In the genomic region with DNA sequence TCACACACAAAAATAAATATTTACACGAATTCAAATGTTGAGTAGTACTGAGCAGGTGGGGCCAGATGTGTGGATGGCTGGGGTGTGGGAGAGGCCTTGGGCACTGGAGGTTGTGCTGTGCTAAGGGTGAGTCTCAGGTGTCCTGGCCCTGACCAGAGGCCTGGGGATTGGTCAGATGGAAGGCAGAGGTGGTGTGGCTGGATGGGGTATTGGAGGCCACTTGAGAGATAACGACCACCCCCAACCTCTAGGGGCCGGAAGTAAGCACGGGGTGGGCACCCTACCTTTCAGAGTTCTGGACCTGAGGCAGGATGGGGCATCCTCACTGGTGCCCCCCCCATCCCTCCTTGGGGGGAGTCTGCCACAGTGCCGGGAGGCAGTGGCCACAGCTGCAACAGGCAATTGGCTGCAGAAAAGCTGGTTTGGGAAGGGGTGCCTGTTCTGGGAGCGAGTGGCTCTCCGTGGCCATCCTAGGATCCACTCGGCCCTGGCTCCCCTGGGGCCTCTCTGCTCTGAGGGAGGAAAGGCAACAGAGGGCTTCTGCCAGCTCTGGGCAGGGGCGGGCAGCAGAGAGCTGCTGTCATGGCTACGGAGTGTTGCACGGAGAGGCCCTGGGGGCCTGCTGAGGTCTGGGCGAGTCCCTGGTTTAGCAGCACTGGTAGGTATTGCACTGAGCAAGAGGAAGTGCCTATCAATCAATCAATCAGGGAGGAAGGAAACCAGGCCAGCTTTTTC, we compare ENCODE assay signal across 8 cellular contexts.
DNase-seq lines count a peak whose midpoint lies in the region; ATAC-seq and TF ChIP-seq lines count a peak whose summit lies in the region.

No MANE protein-coding gene starts in this region.

- H3K36me3 Mint-ChIP-seq in activated T-helper 17 cell treated with anti-CD3 and anti-CD28 coated beads, Interleukin-2, amount 50 U/mL, for 72 hours (ENCODE audit: low read depth), result peaks cover 78% of the 10 kb centered on the region

- H3K9me3 ChIP-seq in cardiac muscle cell (ENCODE audit: low read depth), result no peaks in the 10 kb centered on the region
- H3K9me3 ChIP-seq in left lung, result no peaks in the 10 kb centered on the region
- no peaks in the 10 kb centered on the region for H3K9me3 ChIP-seq in upper lobe of right lung

- DNase-seq in cardiac muscle cell (ENCODE audit: low read depth in 1 of 2, low spot score in 1 of 2) (peak in 1 of 2 donors; percentile 43), Right ventricle myocardium superior (no peak), left lung (no peak), upper lobe of right lung (no peak), AG20443 (ENCODE audit: low spot score) (no peak)

- peaks cover 16% of the 10 kb centered on the region for H3K36me3 ChIP-seq in cardiac muscle cell
- H3K36me3 ChIP-seq in left lung, result peaks cover 0 to 64% of the 10 kb centered on the region in 2 donors
- peaks cover 46% of the 10 kb centered on the region for H3K36me3 ChIP-seq in upper lobe of right lung

- intact Hi-C loops in Right ventricle myocardium superior (cut with DNase I) (no loop called here), left lung (cut with DNase I) (no loop called here), upper lobe of right lung (cut with DNase I) (no loop called here)

- no peak overlapping the region for H3K4me3 ChIP-seq in cardiac muscle cell
- no peak overlapping the region for H3K4me3 ChIP-seq in left lung
- no peak overlapping the region for H3K4me3 ChIP-seq in upper lobe of right lung

- H3K27ac Mint-ChIP-seq in activated T-helper 17 cell treated with anti-CD3 and anti-CD28 coated beads, Interleukin-2, amount 50 U/mL, for 72 hours, result peak overlapping the region; percentile 78

- H3K4me1 Mint-ChIP-seq in activated T-helper 17 cell treated with anti-CD3 and anti-CD28 coated beads, Interleukin-2, amount 50 U/mL, for 72 hours, result peaks cover 14% of the 10 kb centered on the region

- TF ChIP-seq CTCF in cardiac muscle cell (IDR thresholded peaks at IDR 0.05; ENCODE audit: low read depth, low read length) (no peak), left lung (IDR thresholded peaks at IDR 0.05) (no peak), upper lobe of right lung (IDR thresholded peaks at IDR 0.05) (no peak)

- ATAC-seq in Right ventricle myocardium superior (ENCODE audit: poor library complexity), result no peak
- peak; percentile 27 for ATAC-seq in activated T-helper 17 cell treated with anti-CD3 and anti-CD28 coated beads, Interleukin-2, amount 50 U/mL, for 72 hours (replicated peaks)
- ATAC-seq in left lung, result peak; percentile 18
- peak; percentile 21 for ATAC-seq in upper lobe of right lung
- no peak for ATAC-seq in GM19397 (IDR thresholded peaks at IDR 0.05; ENCODE audit: unreplicated experiment)
- no peak for ATAC-seq in HG02938 (IDR thresholded peaks at IDR 0.05; ENCODE audit: unreplicated experiment)

- H3K4me1 ChIP-seq in cardiac muscle cell (ENCODE audit: low read depth) (peaks cover 9% of the 10 kb centered on the region), left lung (peaks cover 4 to 23% of the 10 kb centered on the region in 2 donors), upper lobe of right lung (peaks cover 32% of the 10 kb centered on the region)

- H3K9me3 Mint-ChIP-seq in activated T-helper 17 cell treated with anti-CD3 and anti-CD28 coated beads, Interleukin-2, amount 50 U/mL, for 72 hours, result no peaks in the 10 kb centered on the region

- H3K27ac ChIP-seq in cardiac muscle cell (peak overlapping the region; percentile 45), left lung (peak overlapping the region in 1 of 2 donors; percentile 18), upper lobe of right lung (no peak overlapping the region)

- H3K27me3 Mint-ChIP-seq in activated T-helper 17 cell treated with anti-CD3 and anti-CD28 coated beads, Interleukin-2, amount 50 U/mL, for 72 hours, result no peaks in the 10 kb centered on the region

- H3K4me3 Mint-ChIP-seq in activated T-helper 17 cell treated with anti-CD3 and anti-CD28 coated beads, Interleukin-2, amount 50 U/mL, for 72 hours, result no peak overlapping the region

- no peaks in the 10 kb centered on the region for H3K27me3 ChIP-seq in cardiac muscle cell
- H3K27me3 ChIP-seq in left lung, result no peaks in the 10 kb centered on the region
- no peaks in the 10 kb centered on the region for H3K27me3 ChIP-seq in upper lobe of right lung

Comparison
In these comparisons a context has a peak if more than half of its experiments do, and no peak if none do; other contexts are left out.
1. ATAC-seq: peak in activated T-helper 17 cell treated with anti-CD3 and anti-CD28 coated beads, Interleukin-2, amount 50 U/mL, for 72 hours (single experiment), left lung (single experiment) and upper lobe of right lung (single experiment); none in Right ventricle myocardium superior (single experiment), GM19397 (single experiment) and HG02938 (single experiment).